ENCODE assay signal across 3 cellular contexts in genomic region chr11:18657696-18658095, GRCh38.
A peak's percentile ranks its signal among the peaks of the same experiment; 100 is the strongest.
TF ChIP-seq lines count a peak whose summit lies in the region.

No MANE protein-coding gene starts in this region.

TF ChIP-seq in GM12891, 5 proteins besides CTCF, POLR2A, EP300 and RAD21:
- no peak for TF ChIP-seq POLR2AphosphoS5 (IDR thresholded peaks at IDR 0.05; ENCODE audit: low read depth, low read length)
- no peak for TF ChIP-seq SPI1 (IDR thresholded peaks at IDR 0.05; ENCODE audit: low read depth, low read length)
- TF ChIP-seq PAX5 (IDR thresholded peaks at IDR 0.05; ENCODE audit: insufficient read depth, low read length, severe bottlenecking): no peak

TF ChIP-seq in K562, 482 proteins besides CTCF, POLR2A, EP300 and RAD21:
- peak; percentile 61 for TF ChIP-seq RFX1 (IDR thresholded peaks at IDR 0.05)
- no peak for TF ChIP-seq MNT (conservative IDR thresholded peaks at IDR 0.05)
- TF ChIP-seq THRB (CRISPR knock-in tag; conservative IDR thresholded peaks at IDR 0.05): no peak
- TF ChIP-seq ZC3H11A (IDR thresholded peaks at IDR 0.05; ENCODE audit: low read depth, low read length): no peak
- TF ChIP-seq WHSC1 (IDR thresholded peaks at IDR 0.05; ENCODE audit: low read length): no peak
- no peak for TF ChIP-seq CBX2 (IDR thresholded peaks at IDR 0.05; ENCODE audit: insufficient read depth, low read length, poor library complexity, severe bottlenecking)
- peak in 1 of 2 experiments; percentile 94; a peak in 2 of 4 replicates for TF ChIP-seq SRF (CRISPR knock-in tag; IDR thresholded peaks at IDR 0.05)
- TF ChIP-seq NELFE (IDR thresholded peaks at IDR 0.05; ENCODE audit: insufficient read depth, insufficient read length): no peak
- TF ChIP-seq POLR2AphosphoS2 (IDR thresholded peaks at IDR 0.05; ENCODE audit: low read length): no peak
TF ChIP-seq in K562: peak in this region for 2.

TF ChIP-seq in SK-N-SH, 30 proteins besides CTCF, POLR2A, EP300 and RAD21:
- no peak for TF ChIP-seq YY1 (IDR thresholded peaks at IDR 0.05; ENCODE audit: low read depth)
- no peak for TF ChIP-seq PBX3 (IDR thresholded peaks at IDR 0.05)
- TF ChIP-seq SIN3A (IDR thresholded peaks at IDR 0.05; ENCODE audit: borderline replicate concordance, low read depth, low read length): no peak
